Comparison of ENCODE assay signal across 19 cellular contexts in genomic region chr13:25691654-25692053, GRCh38.
DNase-seq lines count a peak whose midpoint lies in the region; TF ChIP-seq lines count a peak whose summit lies in the region.
"Had no signal": no experiment of that assay in that cellular context is flagged by ENCODE, and none has a peak within 500 bp of the region (broad histone marks: within the 10 kb centered on the region; RNA-seq: fewer than 3 reads in every experiment).

No MANE protein-coding gene starts in this region.

- H3K27me3 Mint-ChIP-seq in activated CD4-positive, alpha-beta memory T cell treated with anti-CD3 and anti-CD28 coated beads for 36 hours: peaks cover 6% of the 10 kb centered on the region

- H3K4me1 Mint-ChIP-seq in activated CD4-positive, alpha-beta memory T cell treated with anti-CD3 and anti-CD28 coated beads for 36 hours (ENCODE audit: low read depth): no peaks in the 10 kb centered on the region
- H3K4me1 Mint-ChIP-seq: activated B cell treated with CpG ODN at 0.5 μM for 24 hours; activated CD4-positive, alpha-beta memory T cell treated with anti-CD3 and anti-CD28 coated beads, Interleukin-2, amount 10 ng/mL, durations not matched to agents 7 days and 5 days had no signal

- POLR2A ChIA-PET in activated CD4-positive, alpha-beta memory T cell treated with anti-CD3 and anti-CD28 coated beads for 36 hours (lab: Charles Lee): no interaction called here
- POLR2A ChIA-PET in HEK293T (lab: Yijun Ruan, JAX): no interaction called here

- CTCF ChIA-PET in activated CD4-positive, alpha-beta memory T cell treated with anti-CD3 and anti-CD28 coated beads for 36 hours (lab: Charles Lee): no interaction called here
- CTCF ChIA-PET in HEK293T (lab: Yijun Ruan, JAX): no interaction called here

- intact Hi-C loops in activated CD4-positive, alpha-beta memory T cell treated with anti-CD3 and anti-CD28 coated beads for 36 hours (cut with micrococcal nuclease): no loop called here
- intact Hi-C loops in posterior vena cava (cut with DNase I): no loop called here

- no peaks in the 10 kb centered on the region for H3K36me3 Mint-ChIP-seq in activated CD4-positive, alpha-beta memory T cell treated with anti-CD3 and anti-CD28 coated beads for 36 hours

- no peak for TF ChIP-seq POLR2A in erythroblast (IDR thresholded peaks at IDR 0.05; ENCODE audit: low read length)

- H3K4me3 Mint-ChIP-seq in activated CD4-positive, alpha-beta memory T cell treated with anti-CD3 and anti-CD28 coated beads for 36 hours: no peak overlapping the region
- H3K4me3 Mint-ChIP-seq: activated B cell treated with CpG ODN at 0.5 μM for 24 hours; activated CD4-positive, alpha-beta memory T cell treated with anti-CD3 and anti-CD28 coated beads, Interleukin-2, amount 10 ng/mL, durations not matched to agents 7 days and 5 days had no signal

- H3K27ac Mint-ChIP-seq in activated CD4-positive, alpha-beta memory T cell treated with anti-CD3 and anti-CD28 coated beads for 36 hours: no peak overlapping the region
- H3K27ac Mint-ChIP-seq: activated B cell treated with CpG ODN at 0.5 μM for 24 hours; activated CD4-positive, alpha-beta memory T cell treated with anti-CD3 and anti-CD28 coated beads, Interleukin-2, amount 10 ng/mL, durations not matched to agents 7 days and 5 days had no signal

- DNase-seq in DMS53 (lab: John Stamatoyannopoulos, UW) (peak; percentile 49), NCI-H1105 treated with DMSO at 0.1 percent for 48 hours (lab: John Stamatoyannopoulos, UW) (peak; percentile 74), NCI-H748 treated with DMSO at 0.1 percent for 48 hours (lab: John Stamatoyannopoulos, UW) (peak; percentile 89), middle frontal gyrus (ENCODE audit: extremely low spot score, low spot score) (peak; percentile 6), posterior vena cava (ENCODE audit: low spot score) (no peak), erythroblast (lab: John Stamatoyannopoulos, UW) (no peak), HEK293T (ENCODE audit: extremely low spot score) (no peak)
- no peak for DNase-seq in activated CD4-positive, alpha-beta memory T cell treated with anti-CD3 and anti-CD28 coated beads for 36 hours
- DNase-seq: activated B cell treated with CpG ODN at 0.5 μM for 24 hours; activated CD4-positive, alpha-beta memory T cell treated with anti-CD3 and anti-CD28 coated beads, Interleukin-2, amount 10 ng/mL, durations not matched to agents 7 days and 5 days; activated effector memory CD4-positive, alpha-beta T cell treated with anti-CD3 and anti-CD28 coated beads, Interleukin-2, amount 50 U/mL, for 16 hours; effector memory CD4-positive, alpha-beta T cell; esophagus squamous epithelium; GF-D8; HCEC 1CT; MM.1S; spleen; stimulated activated CD4-positive, alpha-beta T cell treated with anti-CD3 and anti-CD28 coated beads, Interleukin-4, amount 100 ng/mL, for 1 hour; stimulated activated naive CD4-positive, alpha-beta T cell had no signal

- no peaks in the 10 kb centered on the region for H3K9me3 Mint-ChIP-seq in activated CD4-positive, alpha-beta memory T cell treated with anti-CD3 and anti-CD28 coated beads for 36 hours
- H3K9me3 Mint-ChIP-seq: activated B cell treated with CpG ODN at 0.5 μM for 24 hours; activated CD4-positive, alpha-beta memory T cell treated with anti-CD3 and anti-CD28 coated beads, Interleukin-2, amount 10 ng/mL, durations not matched to agents 7 days and 5 days had no signal

TF ChIP-seq in HEK293T, 16 proteins besides CTCF, POLR2A, EP300 and RAD21:
- TF ChIP-seq FOXK2 (IDR thresholded peaks at IDR 0.05) (no peak), CTBP1 (IDR thresholded peaks at IDR 0.05; ENCODE audit: borderline replicate concordance) (no peak), FOXA1 (IDR thresholded peaks at IDR 0.05) (no peak), BHLHE40 (IDR thresholded peaks at IDR 0.05; ENCODE audit: borderline replicate concordance) (no peak), ELF4 (IDR thresholded peaks at IDR 0.05) (no peak), L3MBTL2 (conservative IDR thresholded peaks at IDR 0.05) (no peak), SUZ12 (IDR thresholded peaks at IDR 0.05) (no peak), HDGF (IDR thresholded peaks at IDR 0.05; ENCODE audit: borderline replicate concordance) (no peak), SP1 (IDR thresholded peaks at IDR 0.05) (no peak)
TF ChIP-seq in HEK293T: peak in this region for 0.

Comparison
In these comparisons a context has a peak if more than half of its experiments do, and no peak if none do; other contexts are left out.
1. DNase-seq: peak in DMS53 (single experiment), NCI-H1105 treated with DMSO at 0.1 percent for 48 hours (single experiment), NCI-H748 treated with DMSO at 0.1 percent for 48 hours (single experiment) and middle frontal gyrus (single experiment); none in activated CD4-positive, alpha-beta memory T cell treated with anti-CD3 and anti-CD28 coated beads for 36 hours (single experiment), posterior vena cava (single experiment), erythroblast (0 of 2) and HEK293T (single experiment).